ENCODE assay signal across 17 cellular contexts in the genomic region with DNA sequence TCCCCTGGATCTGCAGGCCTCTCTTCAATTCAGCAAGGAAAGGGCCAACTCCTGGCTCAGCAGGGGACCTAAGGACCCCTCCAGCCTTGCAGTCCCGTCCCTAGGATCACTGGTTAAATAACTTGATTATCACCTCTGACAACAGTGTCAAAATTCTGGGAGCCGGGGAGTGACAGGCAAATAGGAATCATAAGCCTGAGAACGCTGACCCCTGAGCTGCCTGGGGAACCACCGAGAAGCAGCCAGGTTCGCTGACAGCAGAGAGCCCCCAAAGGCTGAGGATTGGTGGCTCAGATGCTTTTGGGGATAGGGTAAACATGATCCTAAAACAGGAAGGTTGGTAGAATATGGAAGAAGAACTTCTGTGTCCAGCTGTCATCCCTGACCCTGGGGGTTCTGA. TPM values are rescaled to one million over a fixed set of nuclear protein-coding genes. Genes with fewer than 3 reads are reported as not detected.
"Had no signal": no experiment of that assay in that cellular context is flagged by ENCODE, and none has a peak within 500 bp of the region (broad histone marks: within the 10 kb centered on the region; RNA-seq: fewer than 3 reads in every experiment).

No MANE protein-coding gene starts in this region.

- H3K36me3 ChIP-seq: brain microvascular endothelial cell, neutrophil, right atrium auricular region, stomach, uterus had no signal

- H3K4me3 ChIP-seq: right atrium auricular region, stomach, uterus had no signal

- H3K27ac Mint-ChIP-seq: activated CD4-positive, alpha-beta T cell treated with anti-CD3 and anti-CD28 coated beads, Interleukin-2, amount 10 ng/mL, durations not matched to agents 7 days and 5 days; activated naive CD8-positive, alpha-beta T cell treated with anti-CD3 and anti-CD28 coated beads for 36 hours; activated T-helper 1 cell treated with anti-CD3 and anti-CD28 coated beads, Interleukin-12 subunit alpha, Interleukin-12 subunit beta, Interleukin-2, Interleukin-4 antibody, amounts not matched to agents 30 ng/mL and 10 ng/mL and 1 ng/mL, durations not matched to agents 14 hours and 24 hours and 36 hours; immature natural killer cell; T-helper 2 cell treated with Interferon-gamma antibody and Interleukin-4, amounts not matched to agents 5 μg/mL and 100 μg/mL, for 36 hours had no signal

- ATAC-seq: foreskin keratinocyte, left colon had no signal

- H3K9me3 ChIP-seq: neutrophil, right atrium auricular region, stomach, uterus had no signal

- H3K4me1 Mint-ChIP-seq: activated CD4-positive, alpha-beta T cell treated with anti-CD3 and anti-CD28 coated beads, Interleukin-2, amount 10 ng/mL, durations not matched to agents 7 days and 5 days; activated naive CD8-positive, alpha-beta T cell treated with anti-CD3 and anti-CD28 coated beads for 36 hours; immature natural killer cell had no signal

- H3K27me3 Mint-ChIP-seq: activated CD4-positive, alpha-beta T cell treated with anti-CD3 and anti-CD28 coated beads, Interleukin-2, amount 10 ng/mL, durations not matched to agents 7 days and 5 days; activated naive CD8-positive, alpha-beta T cell treated with anti-CD3 and anti-CD28 coated beads for 36 hours had no signal

- H3K27me3 ChIP-seq: brain microvascular endothelial cell, neutrophil, right atrium auricular region, stomach, uterus had no signal

- H3K9me3 Mint-ChIP-seq: activated CD4-positive, alpha-beta T cell treated with anti-CD3 and anti-CD28 coated beads, Interleukin-2, amount 10 ng/mL, durations not matched to agents 7 days and 5 days; activated naive CD8-positive, alpha-beta T cell treated with anti-CD3 and anti-CD28 coated beads for 36 hours; activated T-helper 1 cell treated with anti-CD3 and anti-CD28 coated beads, Interleukin-12 subunit alpha, Interleukin-12 subunit beta, Interleukin-2, Interleukin-4 antibody, amounts not matched to agents 30 ng/mL and 10 ng/mL and 1 ng/mL, durations not matched to agents 14 hours and 24 hours and 36 hours; immature natural killer cell; T-helper 2 cell treated with Interferon-gamma antibody and Interleukin-4, amounts not matched to agents 5 μg/mL and 100 μg/mL, for 36 hours had no signal

- H3K4me1 ChIP-seq: foreskin keratinocyte, uterus had no signal

- H3K27ac ChIP-seq: brain microvascular endothelial cell, foreskin keratinocyte, neutrophil, stomach, uterus had no signal

- H3K4me3 Mint-ChIP-seq: activated CD4-positive, alpha-beta T cell treated with anti-CD3 and anti-CD28 coated beads, Interleukin-2, amount 10 ng/mL, durations not matched to agents 7 days and 5 days; activated naive CD8-positive, alpha-beta T cell treated with anti-CD3 and anti-CD28 coated beads for 36 hours; activated T-helper 1 cell treated with anti-CD3 and anti-CD28 coated beads, Interleukin-12 subunit alpha, Interleukin-12 subunit beta, Interleukin-2, Interleukin-4 antibody, amounts not matched to agents 30 ng/mL and 10 ng/mL and 1 ng/mL, durations not matched to agents 14 hours and 24 hours and 36 hours; immature natural killer cell; T-helper 2 cell treated with Interferon-gamma antibody and Interleukin-4, amounts not matched to agents 5 μg/mL and 100 μg/mL, for 36 hours had no signal

- DNase-seq: activated CD4-positive, alpha-beta T cell treated with anti-CD3 and anti-CD28 coated beads, Interleukin-2, amount 10 ng/mL, durations not matched to agents 7 days and 5 days; activated CD4-positive, CD25-positive, alpha-beta regulatory T cell; activated naive CD8-positive, alpha-beta T cell treated with anti-CD3 and anti-CD28 coated beads for 36 hours; amygdala; brain microvascular endothelial cell; effector memory CD4-positive, alpha-beta T cell; foreskin keratinocyte; immature natural killer cell; left colon; stomach; SW 1271; uterus had no signal

RNA-seq across cellular contexts. Expression of a gene that starts 48.8 kb away (rescaled TPM):
- total RNA-seq: foreskin keratinocyte, lung microvascular endothelial cell, stomach had no signal
- polyA plus RNA-seq: foreskin keratinocyte had no signal
